ENCODE assay signal across 17 cellular contexts in the genomic region with DNA sequence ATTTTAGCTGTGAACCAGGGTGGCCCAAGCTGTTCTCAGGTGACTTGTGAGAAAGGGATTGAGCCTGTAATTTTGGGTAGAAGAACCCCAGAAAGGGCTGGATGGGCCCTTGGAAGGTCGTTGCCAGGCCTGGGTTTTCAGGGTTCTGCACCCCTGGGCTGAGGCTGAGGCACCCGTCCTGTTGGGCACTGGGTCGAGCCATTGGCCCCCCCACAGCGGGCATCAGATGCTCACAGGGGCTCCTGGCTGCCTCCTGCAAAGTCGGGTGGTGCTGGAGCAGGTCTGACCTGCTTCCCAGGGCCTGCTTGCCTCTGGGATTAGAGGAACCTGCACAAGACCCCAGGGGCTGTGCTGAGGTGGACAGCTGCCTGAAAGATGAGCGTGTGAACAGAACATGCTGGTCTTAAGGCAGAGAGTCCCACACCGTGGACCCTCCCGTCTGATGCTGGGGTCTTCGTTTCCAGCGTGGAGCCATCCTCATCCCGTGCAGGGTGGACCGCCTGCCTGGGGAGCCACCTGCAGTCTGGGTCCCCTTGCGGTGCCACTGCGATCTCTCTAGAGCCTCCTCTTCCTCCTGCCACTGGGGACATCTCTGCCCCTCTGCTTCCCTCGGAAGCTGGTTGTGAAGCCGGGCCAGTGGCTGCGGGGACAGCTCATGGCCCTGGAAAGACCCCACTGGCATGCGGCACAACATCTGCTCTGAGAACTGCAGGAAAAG. TPM values are rescaled to one million over a fixed set of nuclear protein-coding genes. Genes with fewer than 3 reads are reported as not detected.
DNase-seq lines count a peak whose midpoint lies in the region; ATAC-seq lines count a peak whose summit lies in the region.
"Had no signal": no experiment of that assay in that cellular context is flagged by ENCODE, and none has a peak within 500 bp of the region (broad histone marks: within the 10 kb centered on the region; RNA-seq: fewer than 3 reads in every experiment).

No MANE protein-coding gene starts in this region.

- H3K9me3 Mint-ChIP-seq in naive thymus-derived CD8-positive, alpha-beta T cell, result no peaks in the 10 kb centered on the region
- H3K9me3 Mint-ChIP-seq: CD4-positive, alpha-beta memory T cell had no signal

- H3K27ac ChIP-seq in angular gyrus (ENCODE audit: low read depth, low read length), result peak overlapping the region; percentile 31
- peak overlapping the region; percentile 58 for H3K27ac ChIP-seq in substantia nigra (ENCODE audit: low read depth, low read length, poor library complexity, severe bottlenecking)
- H3K27ac ChIP-seq: PC-9 had no signal

- DNase-seq in Right ventricle myocardium inferior (ENCODE audit: missing footprints) (peak; percentile 42), cardiac septum (ENCODE audit: low spot score) (no peak), substantia nigra (lab: John Stamatoyannopoulos, UW) (no peak), NCI-H128 (lab: John Stamatoyannopoulos, UW; ENCODE audit: unreplicated experiment) (no peak)
- peak in 1 of 10 donors; percentile 34 for DNase-seq in naive thymus-derived CD8-positive, alpha-beta T cell
- no peak for DNase-seq in effector CD8-positive, alpha-beta T cell (lab: John Stamatoyannopoulos, UW)
- DNase-seq: CD4-positive, alpha-beta memory T cell; GF-D8; IMR-90; NCI-H1436; NCI-H2081 treated with DMSO at 0.1 percent for 48 hours; NCI-H526 treated with DMSO at 0.1 percent for 48 hours; PC-9; SK-N-SH had no signal

- peak overlapping the region in 7 of 10 donors; percentile 4 to 88 (median 74) for H3K4me3 Mint-ChIP-seq in naive thymus-derived CD8-positive, alpha-beta T cell

- H3K4me1 Mint-ChIP-seq in naive thymus-derived CD8-positive, alpha-beta T cell, result peaks cover 23 to 56% (median 49%) of the 10 kb centered on the region in 4 donors

- POLR2A ChIA-PET in naive thymus-derived CD8-positive, alpha-beta T cell (lab: Charles Lee), result interaction anchor here (0.6 to 2.1 kb wide), 3 partner anchors 8 to 42 kb away, joined by 3 to 7 read pairs (median 3); no protein-coding TSS in a partner anchor

- no peak overlapping the region for H3K27ac Mint-ChIP-seq in naive thymus-derived CD8-positive, alpha-beta T cell

- ATAC-seq in Right ventricle myocardium inferior (no peak), HG03095 (IDR thresholded peaks at IDR 0.05; ENCODE audit: unreplicated experiment) (no peak)
- no peak for ATAC-seq in naive thymus-derived CD8-positive, alpha-beta T cell

- peaks cover 0 to 15% (median 0%) of the 10 kb centered on the region in 5 donors for H3K27me3 Mint-ChIP-seq in naive thymus-derived CD8-positive, alpha-beta T cell

- intact Hi-C loops in Right ventricle myocardium inferior (cut with DNase I), result no loop called here
- intact Hi-C loops in cardiac septum (cut with DNase I), result no loop called here

- H3K36me3 Mint-ChIP-seq in naive thymus-derived CD8-positive, alpha-beta T cell, result no peaks in the 10 kb centered on the region
- H3K36me3 Mint-ChIP-seq: CD4-positive, alpha-beta memory T cell had no signal

RNA-seq across cellular contexts. Expression of gene TRPM2, which starts 1.7 kb away (rescaled TPM):
- total RNA-seq in Right ventricle myocardium inferior, result 2.7 TPM
- total RNA-seq in cardiac septum, result 1.2 TPM
- under 1 TPM; 0.31 to 0.58 TPM for total RNA-seq in naive thymus-derived CD8-positive, alpha-beta T cell
- 1 to 10 TPM in 1 of 3 donors, under 1 TPM in 2; 0.20 to 1.2 (median 0.37) TPM for polyA plus RNA-seq in naive thymus-derived CD8-positive, alpha-beta T cell
- total RNA-seq: HT-29, IMR-90, PC-9 had no signal
- polyA plus RNA-seq: IMR-90, SK-N-SH had no signal

RNA-seq across cellular contexts. Expression of gene CFAP410, which starts 12.5 kb away (rescaled TPM):
- total RNA-seq in Right ventricle myocardium inferior (16.8 TPM), cardiac septum (15.8 TPM)
- total RNA-seq in naive thymus-derived CD8-positive, alpha-beta T cell, result 10 to 100 TPM; 59.0 to 60.2 TPM
- polyA plus RNA-seq in naive thymus-derived CD8-positive, alpha-beta T cell, result 10 to 100 TPM; 23.2 to 40.6 (median 29.1) TPM

RNA-seq across cellular contexts. Expression of gene PFKL, which starts 51.8 kb away (rescaled TPM):
- total RNA-seq in Right ventricle myocardium inferior (52.5 TPM), cardiac septum (60.3 TPM)
- total RNA-seq in naive thymus-derived CD8-positive, alpha-beta T cell, result 100 to 1,000 TPM; 115 to 125 TPM
- polyA plus RNA-seq in naive thymus-derived CD8-positive, alpha-beta T cell, result 10 to 100 TPM; 63.2 to 79.5 (median 63.9) TPM
